Comparison of ENCODE assay signal across 1 cellular context in genomic region chr6:13302751-13303667, GRCh38.
TF ChIP-seq lines count a peak whose summit lies in the region.

No MANE protein-coding gene starts in this region.

TF ChIP-seq in K562, 482 proteins besides CTCF, POLR2A, EP300 and RAD21 (continued from another document and continues in another):
- TF ChIP-seq MAFG (tag; conservative IDR thresholded peaks at IDR 0.05), result peak; percentile 61
- no peak for TF ChIP-seq ZNF212 (CRISPR knock-in tag; IDR thresholded peaks at IDR 0.05)
- no peak for TF ChIP-seq ZNF197 (CRISPR knock-in tag; IDR thresholded peaks at IDR 0.05; ENCODE audit: low read depth)
- no peak for TF ChIP-seq ZNF347 (CRISPR knock-in tag; IDR thresholded peaks at IDR 0.05; ENCODE audit: low read depth)
- TF ChIP-seq CBFB (CRISPR knock-in tag; IDR thresholded peaks at IDR 0.05), result no peak
- no peak for TF ChIP-seq SRSF1 (IDR thresholded peaks at IDR 0.05; ENCODE audit: low read depth, low read length)
- no peak for TF ChIP-seq KHSRP (IDR thresholded peaks at IDR 0.05)
- no peak for TF ChIP-seq ZBTB2 (IDR thresholded peaks at IDR 0.05)
- TF ChIP-seq SRSF9 (IDR thresholded peaks at IDR 0.05; ENCODE audit: borderline replicate concordance, low read depth, low read length), result no peak
- TF ChIP-seq HNRNPH1 (optimal IDR thresholded peaks at IDR 0.05; ENCODE audit: low read depth, low read length), result no peak
- TF ChIP-seq SNRNP70 (optimal IDR thresholded peaks at IDR 0.05; ENCODE audit: low read depth, low read length), result no peak
- TF ChIP-seq ZFP1 (CRISPR knock-in tag; IDR thresholded peaks at IDR 0.05), result no peak
- TF ChIP-seq ZNF24 (IDR thresholded peaks at IDR 0.05), result 0 out of 2 replicates have a peak, but pooled peaks have one; percentile 50
- no peak for TF ChIP-seq E2F3 (CRISPR knock-in tag; IDR thresholded peaks at IDR 0.05)
- no peak; the same call in 1 of the 2 replicates for TF ChIP-seq ZNF644 (tag; IDR thresholded peaks at IDR 0.05; ENCODE audit: low read depth)
- TF ChIP-seq POLR2G (IDR thresholded peaks at IDR 0.05; ENCODE audit: low read depth, low read length), result no peak
- peak; percentile 57 for TF ChIP-seq DMBX1 (CRISPR knock-in tag; IDR thresholded peaks at IDR 0.05; ENCODE audit: borderline replicate concordance)
- TF ChIP-seq SUPT5H (IDR thresholded peaks at IDR 0.05), result no peak
- TF ChIP-seq PBX2 (CRISPR knock-in tag; IDR thresholded peaks at IDR 0.05; ENCODE audit: low read depth), result 0 out of 2 replicates have a peak, but pooled peaks have one; percentile 13
- TF ChIP-seq PBX2 (tag; conservative IDR thresholded peaks at IDR 0.05; ENCODE audit: low read depth), result peak; percentile 81
- TF ChIP-seq PPARD (CRISPR knock-in tag; IDR thresholded peaks at IDR 0.05), result no peak
- TF ChIP-seq STAG1 (CRISPR knock-in tag; IDR thresholded peaks at IDR 0.05; ENCODE audit: borderline replicate concordance), result no peak
- no peak for TF ChIP-seq ZFP30 (CRISPR knock-in tag; IDR thresholded peaks at IDR 0.05; ENCODE audit: borderline replicate concordance)
- no peak for TF ChIP-seq ELK3 (CRISPR knock-in tag; IDR thresholded peaks at IDR 0.05)
- TF ChIP-seq CEBPB (tag; IDR thresholded peaks at IDR 0.05), result peak; percentile 99
- no peak for TF ChIP-seq E2F1 (CRISPR knock-in tag; IDR thresholded peaks at IDR 0.05)
- no peak for TF ChIP-seq BRD4 (IDR thresholded peaks at IDR 0.05)
- TF ChIP-seq SP2 (IDR thresholded peaks at IDR 0.05; ENCODE audit: extremely low read depth, low read depth, low read length, poor library complexity, severe bottlenecking), result no peak
- no peak for TF ChIP-seq ARID3B (CRISPR knock-in tag; IDR thresholded peaks at IDR 0.05; ENCODE audit: borderline replicate concordance)
- no peak for TF ChIP-seq SMARCA5 (IDR thresholded peaks at IDR 0.05)
- TF ChIP-seq HBP1 (CRISPR knock-in tag; IDR thresholded peaks at IDR 0.05), result peak; percentile 21; the same call in 1 of the 2 replicates
- TF ChIP-seq BHLHE40 (IDR thresholded peaks at IDR 0.05; ENCODE audit: low read length), result peak; percentile 73
- TF ChIP-seq MGA (IDR thresholded peaks at IDR 0.05), result peak; percentile 68
- TF ChIP-seq NCOA1 (IDR thresholded peaks at IDR 0.05; ENCODE audit: low read depth), result 0 out of 2 replicates have a peak, but pooled peaks have one; percentile 61
- peak; percentile 55; the same call in 1 of the 2 replicates for TF ChIP-seq CBFA2T3 (IDR thresholded peaks at IDR 0.05)
- no peak for TF ChIP-seq KLF16 (IDR thresholded peaks at IDR 0.05)
- no peak for TF ChIP-seq IRF2 (CRISPR knock-in tag; IDR thresholded peaks at IDR 0.05)
- TF ChIP-seq THRA (IDR thresholded peaks at IDR 0.05), result no peak
- no peak for TF ChIP-seq CHCHD3 (CRISPR knock-in tag; IDR thresholded peaks at IDR 0.05)
- no peak for TF ChIP-seq YBX1 (IDR thresholded peaks at IDR 0.05)
- no peak for TF ChIP-seq NEUROD1 (IDR thresholded peaks at IDR 0.05; ENCODE audit: borderline replicate concordance, low read depth, low read length, partially characterized antibody)
- TF ChIP-seq NR2F6 (CRISPR knock-in tag; IDR thresholded peaks at IDR 0.05), result no peak
